ENCODE assay signal across 8 cellular contexts in genomic region chr3:57805674-57806073, GRCh38. TPM values are rescaled to one million over a fixed set of nuclear protein-coding genes. Genes with fewer than 3 reads are reported as not detected.
DNase-seq lines count a peak whose midpoint lies in the region; ATAC-seq, FAIRE-seq and TF ChIP-seq lines count a peak whose summit lies in the region.
"Had no signal": no experiment of that assay in that cellular context is flagged by ENCODE, and none has a peak within 500 bp of the region (broad histone marks: within the 10 kb centered on the region; RNA-seq: fewer than 3 reads in every experiment).

No MANE protein-coding gene starts in this region.

- no peak overlapping the region for H3K4ac ChIP-seq in H1 (replicated peaks; ENCODE audit: insufficient read length, low read depth, low read length)

- peaks cover 3 to 10% of the 10 kb centered on the region in 2 experiments for H4K20me1 ChIP-seq in H1 (replicated peaks in 1 of 2; ENCODE audit: control insufficient read depth in 1 of 2, insufficient read depth in 2 of 2, low read length in 2 of 2)

- POLR2A ChIA-PET in H1 (lab: Charles Lee; ENCODE audit: partially characterized antibody) = interaction anchor here (0.9 kb wide), 1 partner anchor 23 kb away, joined by 4 read pairs; no protein-coding TSS in a partner anchor

- H3K79me2 ChIP-seq in H1 (ENCODE audit: control insufficient read depth in 1 of 2, insufficient read depth in 2 of 2, low read length in 2 of 2) = peaks cover 0 to 90% of the 10 kb centered on the region in 2 experiments; a peak in 2 of 4 replicates

- TF ChIP-seq EP300 in H1 (IDR thresholded peaks at IDR 0.05; ENCODE audit: borderline replicate concordance in 1 of 2, low read depth in 2 of 2, low read length in 2 of 2) = no peak

- H4K91ac ChIP-seq in H1 (replicated peaks; ENCODE audit: insufficient read length, low read length) = no peak overlapping the region

- no peak overlapping the region for H2BK15ac ChIP-seq in H1 (ENCODE audit: low read length)

- no peak overlapping the region for H2AK5ac ChIP-seq in H1 (ENCODE audit: low read depth, low read length)

- H3K23ac ChIP-seq in H1 (ENCODE audit: insufficient read length) = no peak overlapping the region

- no peak overlapping the region for H3K14ac ChIP-seq in H1 (ENCODE audit: insufficient read length)

- no peaks in the 10 kb centered on the region for H3K36me3 ChIP-seq in H1 (ENCODE audit: control insufficient read depth in 2 of 4, insufficient read depth in 4 of 4, low read length in 3 of 4)

- no peak overlapping the region for H2BK20ac ChIP-seq in H1 (ENCODE audit: low read length)

- no peak for TF ChIP-seq POLR2A in H1 (IDR thresholded peaks at IDR 0.05; ENCODE audit: control extremely low read depth in 1 of 2, low read depth in 2 of 2, low read length in 2 of 2)

- no peak overlapping the region for H2AFZ ChIP-seq in H1 (ENCODE audit: low read length)

- no peak overlapping the region for H3K18ac ChIP-seq in H1 (ENCODE audit: extremely low read depth, low read length)

- no peak for TF ChIP-seq RAD21 in H1 (IDR thresholded peaks at IDR 0.05 in 1 of 2, conservative IDR thresholded peaks at IDR 0.05 in 1 of 2; ENCODE audit: low read depth in 2 of 2, low read length in 2 of 2)

- H3K27ac ChIP-seq in H1 (ENCODE audit: low read depth, low read length) = no peak overlapping the region

- H4K5ac ChIP-seq in H1 (ENCODE audit: insufficient read length, low read depth, low read length) = no peak overlapping the region

- peaks cover 4% of the 10 kb centered on the region for H3K79me1 ChIP-seq in H1 (ENCODE audit: low read depth, low read length)

- WGBS in H1 (ENCODE audit: extremely low coverage in 1 of 2, insufficient coverage in 1 of 2, insufficient read length in 1 of 2, insufficient replicate concordance in 2 of 2, low coverage in 1 of 2, low lambda C conversion rate in 2 of 2, missing lambda C conversion rate in 1 of 2), 2 experiments = 91% methylated on average over 1 of the region's 1 CpG; no CpG with 5 or more reads in 1 of the 2 experiments

- no peak overlapping the region for H3K4me3 ChIP-seq in H1 (ENCODE audit: extremely low read depth in 1 of 4, insufficient read depth in 2 of 4, low read depth in 3 of 4, low read length in 4 of 4)

- peaks cover 0 to 16% (median 8%) of the 10 kb centered on the region in 4 experiments; a peak in 5 of 7 replicates for H3K4me1 ChIP-seq in H1 (replicated peaks in 1 of 4; ENCODE audit: control insufficient read depth in 3 of 4, insufficient read depth in 4 of 4, low read length in 3 of 4)

- H3K27me3 ChIP-seq in H1 (replicated peaks in 1 of 4; ENCODE audit: control insufficient read depth in 3 of 4, extremely low read depth in 1 of 4, insufficient read depth in 3 of 4, low read length in 3 of 4) = no peaks in the 10 kb centered on the region

- no peak overlapping the region for H2BK120ac ChIP-seq in H1 (replicated peaks; ENCODE audit: low read depth, low read length)

- H3K56ac ChIP-seq in H1 (replicated peaks; ENCODE audit: insufficient read length, low read depth, low read length) = no peak overlapping the region

- no peak for ATAC-seq in HG03571 (IDR thresholded peaks at IDR 0.05; ENCODE audit: unreplicated experiment)
- ATAC-seq: left ventricle myocardium superior had no signal

- H2BK5ac ChIP-seq in H1 (ENCODE audit: low read depth, low read length) = no peak overlapping the region

- peak; percentile 48 for FAIRE-seq in H1 (lab: Jason Lieb, UNC)

- H3K4me2 ChIP-seq in H1 (ENCODE audit: insufficient read depth in 1 of 2, low read depth in 2 of 2, low read length in 2 of 2) = no peak overlapping the region

- no peak overlapping the region for H4K8ac ChIP-seq in H1 (ENCODE audit: extremely low read depth, insufficient read depth, low read length)

- TF ChIP-seq CTCF in H1 (IDR thresholded peaks at IDR 0.05; ENCODE audit: control extremely low read depth in 1 of 3, insufficient read depth in 1 of 3, low read depth in 1 of 3, low read length in 3 of 3) = no peak

- DNase-seq in GM04503 (ENCODE audit: low read depth) (peak; percentile 26), NCI-H460 (ENCODE audit: extremely low read depth, low read depth) (peak; percentile 81), H1 (ENCODE audit: low read depth in 1 of 2, low spot score in 2 of 2) (peak in 1 of 2 experiments; percentile 27), non-pigmented ciliary epithelial cell (ENCODE audit: low read depth) (peak; percentile 43), GM19240 (ENCODE audit: insufficient read length, low spot score) (no peak), NCI-H2107 (lab: John Stamatoyannopoulos, UW) (no peak)
- DNase-seq: left ventricle myocardium superior had no signal

- H2BK12ac ChIP-seq in H1 (ENCODE audit: low read depth, low read length) = no peak overlapping the region

- CTCF ChIA-PET in H1 (lab: Charles Lee; ENCODE audit: partially characterized antibody) = no interaction called here

- H3K9me3 ChIP-seq in H1 (ENCODE audit: insufficient read depth in 2 of 2, low read depth in 1 of 2, low read length in 1 of 2) = no peaks in the 10 kb centered on the region

- H3K9ac ChIP-seq in H1 (replicated peaks in 1 of 4; ENCODE audit: extremely low read depth in 1 of 4, low read depth in 3 of 4, low read length in 3 of 4) = no peak overlapping the region

- H3K23me2 ChIP-seq in H1 (ENCODE audit: low read depth, low read length) = no peaks in the 10 kb centered on the region

TF ChIP-seq in H1, 55 proteins besides CTCF, POLR2A, EP300 and RAD21:
- TF ChIP-seq SIN3A (conservative IDR thresholded peaks at IDR 0.05 in 1 of 2, IDR thresholded peaks at IDR 0.05 in 1 of 2; ENCODE audit: low read depth in 1 of 2, low read length in 2 of 2) (no peak), JUN (IDR thresholded peaks at IDR 0.05; ENCODE audit: low read depth, low read length) (no peak), RFX5 (IDR thresholded peaks at IDR 0.05; ENCODE audit: borderline replicate concordance, low read depth, low read length) (no peak), JUND (IDR thresholded peaks at IDR 0.05; ENCODE audit: low read length) (0 out of 2 replicates have a peak, but pooled peaks have one; percentile 30), BACH1 (IDR thresholded peaks at IDR 0.05; ENCODE audit: low read length) (peak; percentile 86), MAFK (IDR thresholded peaks at IDR 0.05; ENCODE audit: low read depth, low read length) (peak; percentile 52; the same call in 1 of the 2 replicates)

RNA-seq across cellular contexts. Expression of gene SLMAP, which starts 49.6 kb away (rescaled TPM):
- total RNA-seq in NCI-H460 (2014; rRNA removed; shearing (Covaris generic)) = 39.3 and 39.9 TPM in 2 replicates
- 26.1 and 39.4 TPM in 2 replicates for polyA plus RNA-seq in NCI-H460 (2014; cell fraction: nucleus; rRNA removed)
- 67.6 and 70.4 TPM in 2 replicates for total RNA-seq in H1 (2021; fragmentation: NEBNext Ultra II Directional; extraction: Animal tissue kit (Norgen Biotek cat#: 25700))
- polyA plus RNA-seq in H1 (2011; rRNA removed) = 13.6 and 16.9 TPM in 2 replicates
- polyA plus RNA-seq in H1 (2011; cell fraction: cytosol; rRNA removed) = 19.5 TPM
- polyA plus RNA-seq in H1 (2011; cell fraction: nucleus; rRNA removed) = 52.7 TPM
- 18.8 to 37.7 TPM (median 23.9 TPM) in 4 replicates for polyA plus RNA-seq in H1 (2012, experiment 1 of 2)
- polyA plus RNA-seq in H1 (2012, experiment 2 of 2) = 1.7 TPM
- 30.8 TPM for polyA plus RNA-seq in H1 (2013, experiment 1 of 2)
- 31.4 TPM for polyA plus RNA-seq in H1 (2013, experiment 2 of 2)
- polyA minus RNA-seq in H1 (2011; rRNA and poly(A)+ RNA removed) = 53.2 and 56.1 TPM in 2 replicates
- 38.8 TPM for polyA minus RNA-seq in H1 (2011; cell fraction: cytosol; rRNA and poly(A)+ RNA removed)
- polyA minus RNA-seq in H1 (2011; cell fraction: nucleus; rRNA and poly(A)+ RNA removed) = 116 TPM

Comparison
In these comparisons a context has a peak if more than half of its experiments do, and no peak if none do; other contexts are left out.
1. DNase-seq: peak in GM04503 (single experiment), NCI-H460 (single experiment) and non-pigmented ciliary epithelial cell (single experiment); none in GM19240 (single experiment) and NCI-H2107 (single experiment).